Comparison of ENCODE assay signal across 1 cellular context in the genomic region with DNA sequence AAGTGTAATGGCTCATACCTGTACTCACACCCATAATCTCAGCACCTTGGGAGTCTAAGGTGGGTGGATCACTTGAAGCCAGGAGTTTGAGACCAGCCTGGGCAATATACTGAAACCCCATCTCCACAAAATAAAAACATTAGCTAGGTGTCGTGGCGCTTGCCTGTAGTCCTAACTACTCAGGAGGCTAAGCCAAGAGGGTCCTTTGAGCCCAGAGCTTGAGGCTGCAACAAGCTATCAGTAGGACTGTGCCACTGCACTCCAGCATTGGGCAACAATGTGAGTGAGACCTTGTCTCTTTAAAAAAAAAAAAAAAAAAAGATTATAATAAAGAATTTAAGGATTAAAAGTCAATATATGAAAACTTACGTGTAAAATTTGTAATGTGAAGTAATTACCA.
TF ChIP-seq lines count a peak whose summit lies in the region.

No MANE protein-coding gene starts in this region.

TF ChIP-seq in K562, 482 proteins besides CTCF, POLR2A, EP300 and RAD21:
- TF ChIP-seq TAF9B (IDR thresholded peaks at IDR 0.05; ENCODE audit: partially characterized antibody) (no peak), ZNF583 (CRISPR knock-in tag; IDR thresholded peaks at IDR 0.05) (no peak), ZNF384 (IDR thresholded peaks at IDR 0.05; ENCODE audit: low read depth, low read length) (0 out of 2 replicates have a peak, but pooled peaks have one; percentile 12)
- TF ChIP-seq, protein P1, sequence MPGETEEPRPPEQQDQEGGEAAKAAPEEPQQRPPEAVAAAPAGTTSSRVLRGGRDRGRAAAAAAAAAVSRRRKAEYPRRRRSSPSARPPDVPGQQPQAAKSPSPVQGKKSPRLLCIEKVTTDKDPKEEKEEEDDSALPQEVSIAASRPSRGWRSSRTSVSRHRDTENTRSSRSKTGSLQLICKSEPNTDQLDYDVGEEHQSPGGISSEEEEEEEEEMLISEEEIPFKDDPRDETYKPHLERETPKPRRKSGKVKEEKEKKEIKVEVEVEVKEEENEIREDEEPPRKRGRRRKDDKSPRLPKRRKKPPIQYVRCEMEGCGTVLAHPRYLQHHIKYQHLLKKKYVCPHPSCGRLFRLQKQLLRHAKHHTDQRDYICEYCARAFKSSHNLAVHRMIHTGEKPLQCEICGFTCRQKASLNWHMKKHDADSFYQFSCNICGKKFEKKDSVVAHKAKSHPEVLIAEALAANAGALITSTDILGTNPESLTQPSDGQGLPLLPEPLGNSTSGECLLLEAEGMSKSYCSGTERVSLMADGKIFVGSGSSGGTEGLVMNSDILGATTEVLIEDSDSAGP (CRISPR knock-in tag; IDR thresholded peaks at IDR 0.05), result peak; percentile 31; the same call in 1 of the 2 replicates
